ENCODE assay signal across 11 cellular contexts in the genomic region with DNA sequence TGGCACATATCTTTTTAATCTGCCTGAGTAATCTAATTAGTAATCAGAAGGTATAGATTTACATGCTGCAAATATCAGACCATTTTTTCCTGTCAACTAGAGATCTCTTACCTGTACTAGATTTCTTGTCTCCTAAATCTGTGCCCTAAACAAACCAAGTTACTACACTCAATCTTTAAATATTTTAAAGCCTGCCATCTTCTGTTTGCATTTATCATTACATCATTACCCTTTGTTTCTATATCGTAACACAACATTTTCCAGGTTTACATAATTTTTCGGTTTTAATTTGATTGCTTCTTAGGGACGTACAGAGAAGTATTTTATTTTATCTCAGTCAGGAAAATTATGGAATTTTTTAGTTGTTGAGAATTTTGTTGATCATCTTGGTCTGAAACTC. TPM values are rescaled to one million over a fixed set of nuclear protein-coding genes. Genes with fewer than 3 reads are reported as not detected.
DNase-seq lines count a peak whose midpoint lies in the region; ATAC-seq and TF ChIP-seq lines count a peak whose summit lies in the region.
"Had no signal": no experiment of that assay in that cellular context is flagged by ENCODE, and none has a peak within 500 bp of the region (broad histone marks: within the 10 kb centered on the region; RNA-seq: fewer than 3 reads in every experiment).

No MANE protein-coding gene starts in this region.

- H3K27me3 Mint-ChIP-seq in CD4-positive, CD25-positive, alpha-beta regulatory T cell = peaks cover 4% of the 10 kb centered on the region
- peaks cover 4% of the 10 kb centered on the region for H3K27me3 Mint-ChIP-seq in GM23338 (ENCODE audit: insufficient read depth, low read depth, poor library complexity)
- peaks cover 3% of the 10 kb centered on the region for H3K27me3 Mint-ChIP-seq in activated T-cell treated with anti-CD3 and anti-CD28 coated beads, Interleukin-2, amount 50 U/mL, for 4 hours (ENCODE audit: low read depth)
- H3K27me3 Mint-ChIP-seq: central memory CD8-positive, alpha-beta T cell had no signal

- no peaks in the 10 kb centered on the region for H4K20me1 ChIP-seq in GM23338 (replicated peaks; ENCODE audit: insufficient read depth)

- no TSS peak for BruUV-seq in Panc1 (replicated peaks; lab: Mats Ljungman, UMichigan)

- H3K27ac Mint-ChIP-seq in CD4-positive, CD25-positive, alpha-beta regulatory T cell = no peak overlapping the region
- no peak overlapping the region for H3K27ac Mint-ChIP-seq in GM23338
- H3K27ac Mint-ChIP-seq: activated CD4-positive, alpha-beta memory T cell treated with anti-CD3 and anti-CD28 coated beads for 36 hours had no signal

- intact Hi-C loops in Panc1 (cut with micrococcal nuclease; ENCODE audit: unreplicated experiment) (loop anchor here (10.0 kb wide), 1 partner anchor 55 kb away; no protein-coding TSS in a partner anchor), head of caudate nucleus (cut with DNase I) (no loop called here)

- H3K4me2 ChIP-seq in GM23338 = no peak overlapping the region

- H3K27ac ChIP-seq in CD4-positive, CD25-positive, alpha-beta regulatory T cell (ENCODE audit: insufficient read depth, low read length, poor library complexity, severe bottlenecking) = no peak overlapping the region
- no peak overlapping the region for H3K27ac ChIP-seq in GM23338 (ENCODE audit: low read depth)
- no peak overlapping the region for H3K27ac ChIP-seq in Panc1 (ENCODE audit: low read length)

- in situ Hi-C loops in Panc1 (cut with HindIII; ENCODE audit: low pct_unique_long_range_greater_than_20kb, low sequenced_read_pairs) = no loop called here

- no peaks in the 10 kb centered on the region for H3F3A ChIP-seq in GM23338 (replicated peaks; ENCODE audit: low read depth)

- POLR2A ChIA-PET in Panc1 (lab: Charles Lee) = no interaction called here

- 0 out of 2 replicates have a peak, but pooled peaks cover 3% of the 10 kb centered on the region for H3K9me2 ChIP-seq in GM23338 (ENCODE audit: insufficient read depth)

- TF ChIP-seq CTCF in GM23338 (conservative IDR thresholded peaks at IDR 0.05; ENCODE audit: low read depth in 2 of 2) = peak in 1 of 2 experiments; percentile 32; a peak in 2 of 4 replicates
- TF ChIP-seq CTCF in Panc1 (IDR thresholded peaks at IDR 0.05) = peak; percentile 34; the same call in 1 of the 2 replicates
- TF ChIP-seq CTCF in fibroblast of pulmonary artery (IDR thresholded peaks at IDR 0.05; ENCODE audit: low read length, missing control alignments) = peak; percentile 5

- no peaks in the 10 kb centered on the region for H3K9me3 ChIP-seq in CD4-positive, CD25-positive, alpha-beta regulatory T cell (ENCODE audit: control insufficient read depth in 2 of 2, low read length in 2 of 2)
- no peaks in the 10 kb centered on the region for H3K9me3 ChIP-seq in Panc1 (ENCODE audit: control insufficient read depth, insufficient read depth, low read depth, low read length)

- ATAC-seq in CD4-positive, CD25-positive, alpha-beta regulatory T cell (ENCODE audit: low read depth in 2 of 2) = no peak
- ATAC-seq in GM23338 = no peak
- ATAC-seq in Panc1 = no peak
- ATAC-seq in GM18907 (IDR thresholded peaks at IDR 0.05; ENCODE audit: unreplicated experiment) = no peak
- ATAC-seq in activated T-cell treated with anti-CD3 and anti-CD28 coated beads, Interleukin-2, amount 50 U/mL, for 4 hours = no peak
- no peak for ATAC-seq in GM21528 (IDR thresholded peaks at IDR 0.05; ENCODE audit: low FRiP score, unreplicated experiment)

- peak in 2 of 3 donors; percentile 12 to 17 for DNase-seq in CD4-positive, CD25-positive, alpha-beta regulatory T cell
- DNase-seq in GM23338 (ENCODE audit: low spot score) (peak; percentile 4), Panc1 (ENCODE audit: low read depth, low spot score) (no peak), fibroblast of pulmonary artery (ENCODE audit: low read depth) (peak; percentile 13), head of caudate nucleus (no peak)
- DNase-seq in activated T-cell treated with anti-CD3 and anti-CD28 coated beads, Interleukin-2, amount 50 U/mL, for 4 hours = no peak
- DNase-seq: activated CD4-positive, alpha-beta memory T cell treated with anti-CD3 and anti-CD28 coated beads for 36 hours; nucleus accumbens had no signal

- H3K36me3 ChIP-seq in CD4-positive, CD25-positive, alpha-beta regulatory T cell (ENCODE audit: control insufficient read depth, insufficient read depth, low read length) = no peaks in the 10 kb centered on the region
- H3K36me3 ChIP-seq in GM23338 (ENCODE audit: insufficient read depth) (no peaks in the 10 kb centered on the region), Panc1 (ENCODE audit: control insufficient read depth, insufficient read depth, low read length) (no peaks in the 10 kb centered on the region)

- no peak overlapping the region for H2AFZ ChIP-seq in GM23338

- no peaks in the 10 kb centered on the region for H3K4me1 ChIP-seq in CD4-positive, CD25-positive, alpha-beta regulatory T cell (ENCODE audit: control insufficient read depth, insufficient read depth, low read length, poor library complexity, severe bottlenecking)
- H3K4me1 ChIP-seq in GM23338 (ENCODE audit: insufficient read depth) = no peaks in the 10 kb centered on the region
- H3K4me1 ChIP-seq in Panc1 (ENCODE audit: control insufficient read depth, insufficient read depth, low read length) = no peaks in the 10 kb centered on the region

- CTCF ChIA-PET in Panc1 (lab: Charles Lee) = no interaction called here

- H3K36me3 Mint-ChIP-seq in CD4-positive, CD25-positive, alpha-beta regulatory T cell = no peaks in the 10 kb centered on the region
- no peaks in the 10 kb centered on the region for H3K36me3 Mint-ChIP-seq in GM23338 (ENCODE audit: low read depth)
- H3K36me3 Mint-ChIP-seq in activated T-cell treated with anti-CD3 and anti-CD28 coated beads, Interleukin-2, amount 50 U/mL, for 4 hours (ENCODE audit: insufficient read depth) = no peaks in the 10 kb centered on the region
- H3K36me3 Mint-ChIP-seq: activated CD4-positive, alpha-beta memory T cell treated with anti-CD3 and anti-CD28 coated beads for 36 hours had no signal

- no peaks in the 10 kb centered on the region for H3K79me2 ChIP-seq in GM23338 (replicated peaks; ENCODE audit: insufficient read depth)

- H3K27me3 ChIP-seq in CD4-positive, CD25-positive, alpha-beta regulatory T cell (ENCODE audit: control insufficient read depth, insufficient read depth, low read length) = no peaks in the 10 kb centered on the region
- H3K27me3 ChIP-seq in GM23338 (ENCODE audit: insufficient read depth) (no peaks in the 10 kb centered on the region), Panc1 (ENCODE audit: control insufficient read depth, insufficient read depth, low read length) (no peaks in the 10 kb centered on the region)

- no peak overlapping the region for H3K4me3 ChIP-seq in CD4-positive, CD25-positive, alpha-beta regulatory T cell (ENCODE audit: low read depth, low read length)
- no peak overlapping the region for H3K4me3 ChIP-seq in GM23338
- H3K4me3 ChIP-seq in Panc1 (ENCODE audit: low read depth in 2 of 2, low read length in 2 of 2) = no peak overlapping the region
- no peak overlapping the region for H3K4me3 ChIP-seq in fibroblast of pulmonary artery (replicated peaks; ENCODE audit: low read depth, low read length)

- peaks cover 0 to 5% (median 2%) of the 10 kb centered on the region in 4 donors for H3K4me1 Mint-ChIP-seq in CD4-positive, CD25-positive, alpha-beta regulatory T cell
- no peaks in the 10 kb centered on the region for H3K4me1 Mint-ChIP-seq in GM23338
- H3K4me1 Mint-ChIP-seq in activated T-cell treated with anti-CD3 and anti-CD28 coated beads, Interleukin-2, amount 50 U/mL, for 4 hours (ENCODE audit: low read depth) = no peaks in the 10 kb centered on the region
- H3K4me1 Mint-ChIP-seq: central memory CD8-positive, alpha-beta T cell had no signal

- H3K9me3 Mint-ChIP-seq in CD4-positive, CD25-positive, alpha-beta regulatory T cell = no peaks in the 10 kb centered on the region
- no peaks in the 10 kb centered on the region for H3K9me3 Mint-ChIP-seq in GM23338
- H3K9me3 Mint-ChIP-seq in activated T-cell treated with anti-CD3 and anti-CD28 coated beads, Interleukin-2, amount 50 U/mL, for 4 hours = no peaks in the 10 kb centered on the region
- H3K9me3 Mint-ChIP-seq: activated CD4-positive, alpha-beta memory T cell treated with anti-CD3 and anti-CD28 coated beads for 36 hours; central memory CD8-positive, alpha-beta T cell had no signal

- no peak overlapping the region for H3K4me3 Mint-ChIP-seq in CD4-positive, CD25-positive, alpha-beta regulatory T cell
- no peak overlapping the region for H3K4me3 Mint-ChIP-seq in GM23338
- H3K4me3 Mint-ChIP-seq in activated T-cell treated with anti-CD3 and anti-CD28 coated beads, Interleukin-2, amount 50 U/mL, for 4 hours = no peak overlapping the region
- H3K4me3 Mint-ChIP-seq: activated CD4-positive, alpha-beta memory T cell treated with anti-CD3 and anti-CD28 coated beads for 36 hours; central memory CD8-positive, alpha-beta T cell had no signal

RNA-seq across cellular contexts. Expression of a gene that starts 25.7 kb away (rescaled TPM):
- 0.30 TPM for total RNA-seq in CD4-positive, CD25-positive, alpha-beta regulatory T cell
- 1 to 10 TPM in 3 of 4 donors, under 1 TPM in 1; 0.73 to 2.6 (median 1.3) TPM for polyA plus RNA-seq in CD4-positive, CD25-positive, alpha-beta regulatory T cell
- total RNA-seq in GM23338 (2014; rRNA removed; shearing (Covaris generic)) = not detected in 2 replicates
- not detected in 2 replicates for polyA plus RNA-seq in GM23338 (2016; fragmentation: Nextera tagmentation; extraction: Ambion mirVana)
- not detected for total RNA-seq in Panc1 (2021; ENCODE audit: unreplicated experiment)
- polyA plus RNA-seq in Panc1 (2012; ENCODE audit: insufficient read length) = not detected
- total RNA-seq in activated T-cell treated with anti-CD3 and anti-CD28 coated beads, Interleukin-2, amount 50 U/mL, for 4 hours = 1 to 10 TPM in 2 of 3 donors, under 1 TPM in 1; 0.87 to 2.1 (median 1.0) TPM

Comparison
In these comparisons a context has a peak if more than half of its experiments do, and no peak if none do; other contexts are left out.
1. DNase-seq: peak in CD4-positive, CD25-positive, alpha-beta regulatory T cell (2 of 3), GM23338 (single experiment) and fibroblast of pulmonary artery (single experiment); none in Panc1 (single experiment), head of caudate nucleus (0 of 42) and activated T-cell treated with anti-CD3 and anti-CD28 coated beads, Interleukin-2, amount 50 U/mL, for 4 hours (single experiment).